20 cellular contexts compared by ENCODE assay signal in the genomic region with DNA sequence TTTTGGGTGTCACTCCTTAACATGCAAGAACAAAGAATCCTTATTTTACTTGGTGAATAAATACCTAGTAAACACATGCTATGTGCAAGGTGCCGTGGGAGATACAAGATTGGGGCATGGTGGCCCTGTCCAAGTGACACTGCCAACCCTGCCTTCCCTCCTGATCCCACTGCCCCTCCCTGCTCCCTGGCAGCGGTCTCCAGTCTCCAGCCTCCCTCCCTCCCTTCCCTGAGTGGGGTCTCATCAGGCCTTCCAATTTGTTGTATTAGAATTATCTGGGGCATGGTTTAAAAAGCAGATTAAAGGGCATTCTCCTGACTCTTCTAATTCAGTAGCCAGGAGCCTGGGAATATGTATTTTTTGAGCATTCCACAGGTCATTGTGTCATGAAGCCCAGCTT. TPM values are rescaled to one million over a fixed set of nuclear protein-coding genes. Genes with fewer than 3 reads are reported as not detected.
"Had no signal": no experiment of that assay in that cellular context is flagged by ENCODE, and none has a peak within 500 bp of the region (broad histone marks: within the 10 kb centered on the region; RNA-seq: fewer than 3 reads in every experiment).

No MANE protein-coding gene starts in this region.

- H3K27ac Mint-ChIP-seq: dendritic cell treated with granulocyte-macrophage colony-stimulating factor and Interleukin-4, amounts not matched to agents 40 ng/mL and 50 ng/mL, for 4 days; endodermal cell had no signal

- ATAC-seq: foreskin keratinocyte; natural killer cell treated with Interleukin-12 subunit alpha and Interleukin-12 subunit beta and Interleukin-15 and Interleukin-18, amount 100 ng/mL, for 72 hours; psoas muscle; sciatic nerve; stimulated activated naive CD8-positive, alpha-beta T cell treated with anti-CD3 and anti-CD28 coated beads, Interleukin-15, Interleukin-2, amounts not matched to agents 100 U/mL and 50 U/mL, for 24 hours had no signal

- H3K4me1 Mint-ChIP-seq: endodermal cell had no signal

- H3K9me3 Mint-ChIP-seq: dendritic cell treated with granulocyte-macrophage colony-stimulating factor and Interleukin-4, amounts not matched to agents 40 ng/mL and 50 ng/mL, for 4 days; immature natural killer cell; natural killer cell treated with Interleukin-12 subunit alpha and Interleukin-12 subunit beta and Interleukin-15 and Interleukin-18, amount 100 ng/mL, for 72 hours had no signal

- H3K4me1 ChIP-seq: foreskin keratinocyte, left ventricle myocardium inferior, psoas muscle, suprapubic skin, thyroid gland, upper lobe of left lung, vagina had no signal

- H3K4me3 ChIP-seq: left ventricle myocardium inferior, lung, psoas muscle, suprapubic skin, thyroid gland, upper lobe of left lung, vagina had no signal

- H3K27me3 Mint-ChIP-seq: dendritic cell treated with granulocyte-macrophage colony-stimulating factor and Interleukin-4, amounts not matched to agents 40 ng/mL and 50 ng/mL, for 4 days; natural killer cell treated with Interleukin-12 subunit alpha and Interleukin-12 subunit beta and Interleukin-15 and Interleukin-18, amount 100 ng/mL, for 72 hours had no signal

- DNase-seq: endodermal cell; erythroblast; foreskin keratinocyte; immature natural killer cell; left ventricle myocardium inferior; mesenchymal stem cell; midbrain; psoas muscle; stimulated activated CD4-positive, alpha-beta T cell treated with anti-CD3 and anti-CD28 coated beads, Interleukin-2, amount 100 ng/mL, for 24 hours; stimulated activated naive CD8-positive, alpha-beta T cell treated with anti-CD3 and anti-CD28 coated beads, Interleukin-15, Interleukin-2, amounts not matched to agents 100 U/mL and 50 U/mL, for 24 hours; thyroid gland had no signal

- H3K4me3 Mint-ChIP-seq: dendritic cell treated with granulocyte-macrophage colony-stimulating factor and Interleukin-4, amounts not matched to agents 40 ng/mL and 50 ng/mL, for 4 days; endodermal cell; immature natural killer cell; natural killer cell treated with Interleukin-12 subunit alpha and Interleukin-12 subunit beta and Interleukin-15 and Interleukin-18, amount 100 ng/mL, for 72 hours had no signal

- H3K27me3 ChIP-seq: foreskin keratinocyte, suprapubic skin, thyroid gland, upper lobe of left lung, vagina had no signal

- H3K9me3 ChIP-seq: left ventricle myocardium inferior, psoas muscle, suprapubic skin, thyroid gland, upper lobe of left lung, vagina had no signal

- H3K27ac ChIP-seq: foreskin keratinocyte, left ventricle myocardium inferior, psoas muscle, suprapubic skin, thyroid gland, vagina had no signal

RNA-seq across cellular contexts. Expression of gene TMED6, which starts 12.5 kb away (rescaled TPM):
- total RNA-seq: foreskin keratinocyte, left ventricle myocardium inferior, sciatic nerve, skeletal muscle tissue, vagina had no signal
- polyA plus RNA-seq: endothelial cell of umbilical vein, immature natural killer cell had no signal
